In genomic region chr16:89395150-89396142, GRCh38 we compare ENCODE assay signal across 8 cellular contexts.
DNase-seq lines count a peak whose midpoint lies in the region; ATAC-seq and TF ChIP-seq lines count a peak whose summit lies in the region.

No MANE protein-coding gene starts in this region.

- intact Hi-C loops in activated CD4-positive, alpha-beta T cell treated with anti-CD3 and anti-CD28 coated beads, Interleukin-2, amount 10 ng/mL, durations not matched to agents 24 days and 14 days (cut with micrococcal nuclease), result no loop called here

- no peaks in the 10 kb centered on the region for H3K27me3 ChIP-seq in skeletal muscle tissue (ENCODE audit: control insufficient read depth in 3 of 3, insufficient read depth in 3 of 3, low read length in 3 of 3)

- H3K9me3 ChIP-seq in skeletal muscle tissue (ENCODE audit: control insufficient read depth in 3 of 3, low read length in 3 of 3), result no peaks in the 10 kb centered on the region

- DNase-seq in activated naive CD4-positive, alpha-beta T cell treated with anti-CD3 and anti-CD28 coated beads, Interleukin-2, amount 10 ng/mL, durations not matched to agents 7 days and 5 days, result no peak
- no peak for DNase-seq in activated naive CD4-positive, alpha-beta T cell treated with Interleukin-2 at 50 U/mL for 16 hours
- peak; percentile 97 for DNase-seq in astrocyte of the spinal cord (ENCODE audit: low read depth, low spot score)
- peak in 48 of 51 donors; percentile 22 to 86 (median 69) for DNase-seq in hypothalamus (lab: John Stamatoyannopoulos, UW)
- DNase-seq in CD1c-positive myeloid dendritic cell (ENCODE audit: extremely low spot score), result no peak
- DNase-seq in activated CD4-positive, alpha-beta T cell treated with anti-CD3 and anti-CD28 coated beads, Interleukin-2, amount 10 ng/mL, durations not matched to agents 24 days and 14 days, result no peak

- peaks cover 37 to 68% (median 64%) of the 10 kb centered on the region in 3 donors for H3K4me1 ChIP-seq in skeletal muscle tissue (ENCODE audit: control insufficient read depth in 3 of 3, insufficient read depth in 3 of 3, low read length in 3 of 3)

- ATAC-seq in HG02759 (IDR thresholded peaks at IDR 0.05; ENCODE audit: unreplicated experiment), result no peak

- peak overlapping the region in 1 of 3 donors; percentile 33 for H3K9ac ChIP-seq in skeletal muscle tissue (ENCODE audit: low read depth in 1 of 3, low read length in 3 of 3)

- no peaks in the 10 kb centered on the region for H3K9me3 Mint-ChIP-seq in activated naive CD4-positive, alpha-beta T cell treated with anti-CD3 and anti-CD28 coated beads, Interleukin-2, amount 10 ng/mL, durations not matched to agents 7 days and 5 days
- no peaks in the 10 kb centered on the region for H3K9me3 Mint-ChIP-seq in activated CD4-positive, alpha-beta T cell treated with anti-CD3 and anti-CD28 coated beads, Interleukin-2, amount 10 ng/mL, durations not matched to agents 24 days and 14 days

- H3K36me3 Mint-ChIP-seq in activated naive CD4-positive, alpha-beta T cell treated with anti-CD3 and anti-CD28 coated beads, Interleukin-2, amount 10 ng/mL, durations not matched to agents 7 days and 5 days, result peaks cover 21% of the 10 kb centered on the region
- H3K36me3 Mint-ChIP-seq in activated CD4-positive, alpha-beta T cell treated with anti-CD3 and anti-CD28 coated beads, Interleukin-2, amount 10 ng/mL, durations not matched to agents 24 days and 14 days (ENCODE audit: low read depth), result peaks cover 26% of the 10 kb centered on the region

- in situ Hi-C loops in astrocyte of the spinal cord (cut with HindIII; ENCODE audit: low sequenced_read_pairs), result no loop called here

- no peak overlapping the region for H3K27ac ChIP-seq in skeletal muscle tissue (ENCODE audit: low read depth, low read length)

- H3K4me3 Mint-ChIP-seq in activated naive CD4-positive, alpha-beta T cell treated with anti-CD3 and anti-CD28 coated beads, Interleukin-2, amount 10 ng/mL, durations not matched to agents 7 days and 5 days, result no peak overlapping the region
- no peak overlapping the region for H3K4me3 Mint-ChIP-seq in activated CD4-positive, alpha-beta T cell treated with anti-CD3 and anti-CD28 coated beads, Interleukin-2, amount 10 ng/mL, durations not matched to agents 24 days and 14 days

- CTCF ChIA-PET in activated naive CD4-positive, alpha-beta T cell treated with anti-CD3 and anti-CD28 coated beads, Interleukin-2, amount 10 ng/mL, durations not matched to agents 7 days and 5 days (lab: Charles Lee), result interaction anchor here (0.6 kb wide), 1 partner anchor 38 kb away, joined by 4 read pairs; no protein-coding TSS in a partner anchor

- H3K4me3 ChIP-seq in astrocyte of the spinal cord (ENCODE audit: low read depth, low read length) (no peak overlapping the region), skeletal muscle tissue (ENCODE audit: low read length in 3 of 3) (peak overlapping the region in 2 of 3 donors; percentile 16 to 50)

- peaks cover 24% of the 10 kb centered on the region for H3K4me1 Mint-ChIP-seq in activated naive CD4-positive, alpha-beta T cell treated with anti-CD3 and anti-CD28 coated beads, Interleukin-2, amount 10 ng/mL, durations not matched to agents 7 days and 5 days
- peaks cover 20% of the 10 kb centered on the region for H3K4me1 Mint-ChIP-seq in activated CD4-positive, alpha-beta T cell treated with anti-CD3 and anti-CD28 coated beads, Interleukin-2, amount 10 ng/mL, durations not matched to agents 24 days and 14 days

- no peaks in the 10 kb centered on the region for H3K27me3 Mint-ChIP-seq in activated naive CD4-positive, alpha-beta T cell treated with anti-CD3 and anti-CD28 coated beads, Interleukin-2, amount 10 ng/mL, durations not matched to agents 7 days and 5 days
- H3K27me3 Mint-ChIP-seq in activated CD4-positive, alpha-beta T cell treated with anti-CD3 and anti-CD28 coated beads, Interleukin-2, amount 10 ng/mL, durations not matched to agents 24 days and 14 days, result no peaks in the 10 kb centered on the region

- peak overlapping the region; percentile 33 for H3K27ac Mint-ChIP-seq in activated naive CD4-positive, alpha-beta T cell treated with anti-CD3 and anti-CD28 coated beads, Interleukin-2, amount 10 ng/mL, durations not matched to agents 7 days and 5 days
- H3K27ac Mint-ChIP-seq in activated CD4-positive, alpha-beta T cell treated with anti-CD3 and anti-CD28 coated beads, Interleukin-2, amount 10 ng/mL, durations not matched to agents 24 days and 14 days, result no peak overlapping the region

- H3K36me3 ChIP-seq in skeletal muscle tissue (ENCODE audit: control insufficient read depth in 3 of 3, insufficient read depth in 3 of 3, low read length in 3 of 3), result peaks cover 0 to 1% (median 0%) of the 10 kb centered on the region in 3 donors

- no peak for TF ChIP-seq CTCF in astrocyte of the spinal cord (IDR thresholded peaks at IDR 0.05; ENCODE audit: low read depth, low read length)

Comparison
In these comparisons a context has a peak if more than half of its experiments do, and no peak if none do; other contexts are left out.
1. DNase-seq: peak in astrocyte of the spinal cord (single experiment) and hypothalamus (48 of 51); none in activated naive CD4-positive, alpha-beta T cell treated with anti-CD3 and anti-CD28 coated beads, Interleukin-2, amount 10 ng/mL, durations not matched to agents 7 days and 5 days (single experiment), activated naive CD4-positive, alpha-beta T cell treated with Interleukin-2 at 50 U/mL for 16 hours (single experiment), CD1c-positive myeloid dendritic cell (single experiment) and activated CD4-positive, alpha-beta T cell treated with anti-CD3 and anti-CD28 coated beads, Interleukin-2, amount 10 ng/mL, durations not matched to agents 24 days and 14 days (single experiment).